Comparison of ENCODE assay signal across 19 cellular contexts in genomic region chr20:19970256-19970765, GRCh38. TPM values are rescaled to one million over a fixed set of nuclear protein-coding genes. Genes with fewer than 3 reads are reported as not detected.
A peak's percentile ranks its signal among the peaks of the same experiment; 100 is the strongest.
DNase-seq lines count a peak whose midpoint lies in the region; ATAC-seq and TF ChIP-seq lines count a peak whose summit lies in the region.
"Had no signal": no experiment of that assay in that cellular context is flagged by ENCODE, and none has a peak within 500 bp of the region (broad histone marks: within the 10 kb centered on the region; RNA-seq: fewer than 3 reads in every experiment).

No MANE protein-coding gene starts in this region.

- H3K79me2 ChIP-seq in neural progenitor cell (ENCODE audit: low read depth): no peaks in the 10 kb centered on the region

- H3K36me3 Mint-ChIP-seq in neural progenitor cell: peaks cover 6% of the 10 kb centered on the region

- H3K27ac ChIP-seq in cingulate gyrus (ENCODE audit: low read depth, low read length) (peak overlapping the region; percentile 2), lower lobe of right lung (peak overlapping the region; percentile 7), substantia nigra (ENCODE audit: low read depth, low read length, poor library complexity, severe bottlenecking) (peak overlapping the region; percentile 67), neural progenitor cell (no peak overlapping the region)
- H3K27ac ChIP-seq: Peyer's patch, SJSA1 had no signal

- H3K27me3 ChIP-seq in adipocyte (replicated peaks; ENCODE audit: control insufficient read depth, insufficient read depth, low read length): no peaks in the 10 kb centered on the region
- no peaks in the 10 kb centered on the region for H3K27me3 ChIP-seq in lower lobe of right lung (ENCODE audit: low read depth)
- H3K27me3 ChIP-seq in neural progenitor cell: no peaks in the 10 kb centered on the region
- H3K27me3 ChIP-seq: BE2C, Peyer's patch, SJSA1 had no signal

- no peak for TF ChIP-seq CTCF in lower lobe of right lung (IDR thresholded peaks at IDR 0.05)
- no peak for TF ChIP-seq CTCF in neural progenitor cell (IDR thresholded peaks at IDR 0.05)

- intact Hi-C loops in lower lobe of right lung (cut with DNase I): loop anchor here (10.0 kb wide), 1 partner anchor 186 kb away; no protein-coding TSS in a partner anchor

- H3K4me3 ChIP-seq in adipocyte (ENCODE audit: low read length) (no peak overlapping the region), lower lobe of right lung (no peak overlapping the region), neural progenitor cell (no peak overlapping the region)
- H3K4me3 ChIP-seq: Peyer's patch, SJSA1 had no signal

- H3K4me1 Mint-ChIP-seq in neural progenitor cell: peaks cover 9% of the 10 kb centered on the region

- no peaks in the 10 kb centered on the region for H4K20me1 ChIP-seq in neural progenitor cell (ENCODE audit: low read depth)

- ATAC-seq in lower lobe of right lung (no peak), GM18907 (IDR thresholded peaks at IDR 0.05; ENCODE audit: unreplicated experiment) (no peak)
- ATAC-seq: HCT116 had no signal

- H2AFZ ChIP-seq in neural progenitor cell (replicated peaks): no peak overlapping the region

- DNase-seq in adipocyte (ENCODE audit: low read depth) (peak; percentile 52), lower lobe of right lung (no peak), substantia nigra (lab: John Stamatoyannopoulos, UW) (no peak), NCI-H2081 treated with DMSO at 0.1 percent for 48 hours (lab: John Stamatoyannopoulos, UW) (no peak), neural progenitor cell (ENCODE audit: low spot score) (no peak)
- DNase-seq: BE2C, EL, GF-D8, KBM-7, NCI-H1105, NCI-H2081, NCI-H2171 treated with DMSO at 0.1 percent for 48 hours, NCI-H524 treated with DMSO at 0.1 percent for 48 hours, NCI-H82, Peyer's patch had no signal

- no peak overlapping the region for H3K4me3 Mint-ChIP-seq in neural progenitor cell

- no peaks in the 10 kb centered on the region for H3K9me3 Mint-ChIP-seq in neural progenitor cell

- no peaks in the 10 kb centered on the region for H3K9me3 ChIP-seq in adipocyte (ENCODE audit: control insufficient read depth, low read length)
- no peaks in the 10 kb centered on the region for H3K9me3 ChIP-seq in lower lobe of right lung
- H3K9me3 ChIP-seq in neural progenitor cell (ENCODE audit: low read depth): no peaks in the 10 kb centered on the region
- H3K9me3 ChIP-seq: BE2C, Peyer's patch, SJSA1 had no signal

- peaks cover 2% of the 10 kb centered on the region for H3K27me3 Mint-ChIP-seq in neural progenitor cell (ENCODE audit: insufficient read depth, low read depth)

- H3K4me1 ChIP-seq in adipocyte (ENCODE audit: control insufficient read depth, insufficient read depth, low read length) (peaks cover 21% of the 10 kb centered on the region), lower lobe of right lung (peaks cover 55% of the 10 kb centered on the region), neural progenitor cell (peaks cover 3% of the 10 kb centered on the region)
- H3K4me1 ChIP-seq: BE2C had no signal

- no peak overlapping the region for H3K27ac Mint-ChIP-seq in neural progenitor cell

- no peak overlapping the region for H3K4me2 ChIP-seq in neural progenitor cell

- peaks cover 26% of the 10 kb centered on the region for H3K36me3 ChIP-seq in adipocyte (ENCODE audit: control insufficient read depth, insufficient read depth, low read length, severe bottlenecking)
- peaks cover 76% of the 10 kb centered on the region for H3K36me3 ChIP-seq in lower lobe of right lung
- H3K36me3 ChIP-seq in neural progenitor cell: no peaks in the 10 kb centered on the region
- H3K36me3 ChIP-seq: BE2C had no signal

- H3K9ac ChIP-seq in adipocyte (ENCODE audit: low read length) (no peak overlapping the region), neural progenitor cell (no peak overlapping the region)

- no peaks in the 10 kb centered on the region for H3F3A ChIP-seq in neural progenitor cell (ENCODE audit: low read depth)

RNA-seq across cellular contexts. Expression of gene NAA20, which starts 46.9 kb away (rescaled TPM):
- total RNA-seq in lower lobe of right lung (69.8 TPM), neural progenitor cell (ENCODE audit: low replicate concordance) (23.2 and 39.9 TPM in 2 replicates)
